In the genomic region with DNA sequence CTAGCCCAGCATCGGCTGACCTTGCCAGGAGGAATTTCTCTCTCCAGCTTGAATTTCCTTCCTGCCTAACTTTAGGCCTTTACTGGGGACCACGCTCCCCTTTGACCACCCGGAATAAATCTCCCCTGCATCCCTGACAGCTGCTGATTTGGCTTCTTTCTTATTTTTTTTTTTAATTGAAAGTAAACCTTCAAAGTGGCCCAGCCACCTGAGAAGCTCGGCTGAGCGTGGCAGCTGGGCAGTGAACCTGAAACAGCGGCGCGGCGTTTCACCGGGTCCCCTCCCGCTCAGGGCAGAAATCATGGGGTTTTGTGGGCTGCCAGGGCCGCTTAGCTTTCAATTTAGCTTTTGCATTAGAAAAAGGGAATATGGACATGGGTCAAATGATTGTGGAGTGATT, we compare ENCODE assay signal across 11 cellular contexts. TPM values are rescaled to one million over a fixed set of nuclear protein-coding genes. Genes with fewer than 3 reads are reported as not detected.
DNase-seq lines count a peak whose midpoint lies in the region; ATAC-seq and TF ChIP-seq lines count a peak whose summit lies in the region.
"Had no signal": no experiment of that assay in that cellular context is flagged by ENCODE, and none has a peak within 500 bp of the region (broad histone marks: within the 10 kb centered on the region; RNA-seq: fewer than 3 reads in every experiment).

No MANE protein-coding gene starts in this region.

- DNase-seq in mucosa of descending colon = peak in 2 of 3 donors; percentile 11 to 28
- DNase-seq in 8988T = no peak
- DNase-seq in right lobe of liver = no peak
- no peak for DNase-seq in DMS153 (lab: John Stamatoyannopoulos, UW)
- DNase-seq in effector CD8-positive, alpha-beta T cell (lab: John Stamatoyannopoulos, UW) = no peak
- DNase-seq: activated effector memory CD4-positive, alpha-beta T cell treated with Interleukin-2 at 50 U/mL for 16 hours; dermis blood vessel endothelial cell; NK-92 treated with Interleukin-12 subunit alpha and Interleukin-12 subunit beta, amount 100 ng/mL, for 24 hours had no signal

- H3K36me3 ChIP-seq in mucosa of descending colon (ENCODE audit: low read depth) (no peaks in the 10 kb centered on the region), right lobe of liver (no peaks in the 10 kb centered on the region)

- H3K4me3 ChIP-seq in mucosa of descending colon (no peak overlapping the region), right lobe of liver (no peak overlapping the region)

- no peak overlapping the region for H3K27ac ChIP-seq in right lobe of liver

- intact Hi-C loops in mucosa of descending colon (cut with DNase I, micrococcal nuclease) (no loop called here), right lobe of liver (cut with DNase I) (no loop called here)

- 80% methylated on average over 11 of the region's 12 CpGs for WGBS in right lobe of liver (ENCODE audit: insufficient coverage, low coverage, low lambda C conversion rate, missing lambda C conversion rate)

- no peaks in the 10 kb centered on the region for H3K27me3 ChIP-seq in right lobe of liver

- TF ChIP-seq CTCF in mucosa of descending colon (IDR thresholded peaks at IDR 0.05) (no peak), right lobe of liver (IDR thresholded peaks at IDR 0.05) (no peak)

- TF ChIP-seq POLR2A in right lobe of liver (IDR thresholded peaks at IDR 0.05) = no peak

- no peaks in the 10 kb centered on the region for H3K9me3 ChIP-seq in mucosa of descending colon
- no peaks in the 10 kb centered on the region for H3K9me3 ChIP-seq in right lobe of liver

- peak; percentile 40 for ATAC-seq in GM18517 (IDR thresholded peaks at IDR 0.05; ENCODE audit: unreplicated experiment)
- peak; percentile 66 for ATAC-seq in GM21447 (IDR thresholded peaks at IDR 0.05; ENCODE audit: unreplicated experiment)
- peak; percentile 42 for ATAC-seq in HG03442 (IDR thresholded peaks at IDR 0.05; ENCODE audit: unreplicated experiment)
- no peak for ATAC-seq in mucosa of descending colon
- no peak for ATAC-seq in right lobe of liver

- H3K4me1 ChIP-seq in mucosa of descending colon (ENCODE audit: low read depth) = peaks cover 3% of the 10 kb centered on the region
- H3K4me1 ChIP-seq in right lobe of liver = no peaks in the 10 kb centered on the region

RNA-seq across cellular contexts. Expression of gene HRH4, which starts 32.0 kb away (rescaled TPM):
- total RNA-seq in mucosa of descending colon (under 1 TPM in 2 of 3 donors, not detected in 1; 0.28 to 0.29 TPM), right lobe of liver (under 1 TPM; 0.06 to 0.32 (median 0.10) TPM)
- total RNA-seq: dermis blood vessel endothelial cell had no signal

Comparison
In these comparisons a context has a peak if more than half of its experiments do, and no peak if none do; other contexts are left out.
1. ATAC-seq: peak in GM18517 (single experiment), GM21447 (single experiment) and HG03442 (single experiment); none in mucosa of descending colon (single experiment) and right lobe of liver (0 of 4).
2. DNase-seq: peak in mucosa of descending colon (2 of 3); none in 8988T (single experiment), right lobe of liver (0 of 3), DMS153 (single experiment) and effector CD8-positive, alpha-beta T cell (single experiment).